In genomic region chr17:40364906-40365305, GRCh38 we compare ENCODE assay signal across 1 cellular context.
TF ChIP-seq lines count a peak whose summit lies in the region.

No MANE protein-coding gene starts in this region.

TF ChIP-seq in HCT116, 20 proteins besides CTCF, POLR2A, EP300 and RAD21 (continued from another document):
- TF ChIP-seq ZBTB33 (IDR thresholded peaks at IDR 0.05; ENCODE audit: extremely low read depth, insufficient replicate concordance, low read length) (no peak), SIN3A (IDR thresholded peaks at IDR 0.05; ENCODE audit: low read depth) (no peak), ZFX (IDR thresholded peaks at IDR 0.05) (no peak), EGR1 (IDR thresholded peaks at IDR 0.05; ENCODE audit: low read depth) (no peak), CBX3 (IDR thresholded peaks at IDR 0.05; ENCODE audit: low read depth) (no peak), JUND (IDR thresholded peaks at IDR 0.05) (no peak), ELF1 (IDR thresholded peaks at IDR 0.05; ENCODE audit: borderline replicate concordance, low read depth) (no peak), SP1 (IDR thresholded peaks at IDR 0.05; ENCODE audit: low read depth) (no peak), POLR2AphosphoS5 (IDR thresholded peaks at IDR 0.05; ENCODE audit: low read depth, low read length) (no peak), REST (IDR thresholded peaks at IDR 0.05; ENCODE audit: low read depth) (no peak), ATF3 (IDR thresholded peaks at IDR 0.05) (no peak)
